Comparison of ENCODE assay signal across 23 cellular contexts in the genomic region with DNA sequence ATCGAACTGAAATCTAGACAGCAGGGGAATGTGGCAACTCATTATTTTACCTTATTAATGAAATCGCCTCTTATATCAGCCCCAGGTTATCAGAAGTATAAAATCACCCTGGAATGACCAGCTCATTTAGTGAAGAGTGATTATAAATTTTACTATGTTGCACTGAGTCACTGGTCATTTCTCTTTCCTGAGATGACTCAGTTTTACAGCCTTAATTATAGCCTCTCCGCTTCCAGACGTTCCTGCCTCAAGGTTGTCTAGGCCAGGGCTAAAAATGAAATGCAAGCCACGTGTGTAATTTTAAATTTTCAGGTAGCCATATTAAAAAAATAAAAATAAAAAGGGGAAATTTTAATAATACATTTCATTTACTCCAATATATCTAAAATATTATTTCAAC. TPM values are rescaled to one million over a fixed set of nuclear protein-coding genes. Genes with fewer than 3 reads are reported as not detected.
DNase-seq lines count a peak whose midpoint lies in the region; ATAC-seq and TF ChIP-seq lines count a peak whose summit lies in the region.
"Had no signal": no experiment of that assay in that cellular context is flagged by ENCODE, and none has a peak within 500 bp of the region (broad histone marks: within the 10 kb centered on the region; RNA-seq: fewer than 3 reads in every experiment).

No MANE protein-coding gene starts in this region.

- intact Hi-C loops in naive thymus-derived CD4-positive, alpha-beta T cell (cut with micrococcal nuclease), result no loop called here

- H3K4me1 Mint-ChIP-seq in naive thymus-derived CD4-positive, alpha-beta T cell, result no peaks in the 10 kb centered on the region
- H3K4me1 Mint-ChIP-seq: H9, natural killer cell had no signal

- POLR2A ChIA-PET in naive thymus-derived CD4-positive, alpha-beta T cell (lab: Charles Lee), result no interaction called here

- H3K27me3 ChIP-seq in fibroblast of lung (ENCODE audit: control insufficient read depth, insufficient read depth, low read length) (no peaks in the 10 kb centered on the region), smooth muscle cell (ENCODE audit: low read depth) (no peaks in the 10 kb centered on the region)
- no peaks in the 10 kb centered on the region for H3K27me3 ChIP-seq in naive thymus-derived CD4-positive, alpha-beta T cell (ENCODE audit: control insufficient read depth in 2 of 2, insufficient read depth in 2 of 2, low read length in 2 of 2)
- H3K27me3 ChIP-seq: gastrocnemius medialis, thyroid gland had no signal

- H2AFZ ChIP-seq in fibroblast of lung (ENCODE audit: low read length) (no peak overlapping the region), smooth muscle cell (ENCODE audit: low read depth) (no peak overlapping the region)

- no peak overlapping the region for H3K9ac ChIP-seq in fibroblast of lung (ENCODE audit: insufficient read depth, low read length)
- peak overlapping the region; percentile 30 for H3K9ac ChIP-seq in smooth muscle cell (ENCODE audit: low read depth)

- no peaks in the 10 kb centered on the region for H4K20me1 ChIP-seq in fibroblast of lung (ENCODE audit: control insufficient read depth, extremely low read depth, insufficient read depth, low read length)
- no peaks in the 10 kb centered on the region for H4K20me1 ChIP-seq in smooth muscle cell (ENCODE audit: low read depth)

- CTCF ChIA-PET in naive thymus-derived CD4-positive, alpha-beta T cell (lab: Charles Lee), result no interaction called here

- H3K79me2 ChIP-seq in fibroblast of lung (ENCODE audit: control insufficient read depth, insufficient read depth, low read length), result no peaks in the 10 kb centered on the region
- no peaks in the 10 kb centered on the region for H3K79me2 ChIP-seq in smooth muscle cell (ENCODE audit: low read depth)

- ATAC-seq in naive thymus-derived CD4-positive, alpha-beta T cell, result no peak
- ATAC-seq in GM18858 (IDR thresholded peaks at IDR 0.05; ENCODE audit: unreplicated experiment), result no peak
- ATAC-seq: CD8-positive, alpha-beta T cell; effector memory CD8-positive, alpha-beta T cell; gastrocnemius medialis; GM12878; natural killer cell had no signal

- peaks cover 8% of the 10 kb centered on the region for H3F3A ChIP-seq in smooth muscle cell (ENCODE audit: low read depth)

- peaks cover 6% of the 10 kb centered on the region for H3K4me1 ChIP-seq in fibroblast of lung (ENCODE audit: control insufficient read depth, extremely low read depth, insufficient read depth, low read length)
- H3K4me1 ChIP-seq in smooth muscle cell (ENCODE audit: low read depth), result no peaks in the 10 kb centered on the region
- no peaks in the 10 kb centered on the region for H3K4me1 ChIP-seq in naive thymus-derived CD4-positive, alpha-beta T cell (ENCODE audit: control insufficient read depth in 2 of 2, insufficient read depth in 2 of 2, low read length in 2 of 2)
- H3K4me1 ChIP-seq: gastrocnemius medialis, thyroid gland had no signal

- H3K36me3 ChIP-seq in fibroblast of lung (ENCODE audit: control insufficient read depth, insufficient read depth, low read length) (no peaks in the 10 kb centered on the region), smooth muscle cell (ENCODE audit: low read depth) (no peaks in the 10 kb centered on the region)
- H3K36me3 ChIP-seq in naive thymus-derived CD4-positive, alpha-beta T cell (ENCODE audit: control insufficient read depth in 2 of 3, insufficient read depth in 3 of 3, low read length in 3 of 3), result peaks cover 3 to 50% (median 6%) of the 10 kb centered on the region in 3 experiments

- no peak overlapping the region for H3K4me3 ChIP-seq in fibroblast of lung (replicated peaks in 1 of 4; ENCODE audit: control extremely low read depth in 1 of 4, insufficient read depth in 1 of 4, low read depth in 3 of 4, low read length in 4 of 4)
- no peak overlapping the region for H3K4me3 ChIP-seq in smooth muscle cell
- no peak overlapping the region for H3K4me3 ChIP-seq in naive thymus-derived CD4-positive, alpha-beta T cell (ENCODE audit: low read length)
- H3K4me3 ChIP-seq: gastrocnemius medialis, GM12878, SK-N-MC, thyroid gland had no signal

- DNase-seq in GM03348 (ENCODE audit: low spot score) (peak; percentile 59), RKO (ENCODE audit: low spot score) (peak; percentile 56), fibroblast of lung (ENCODE audit: low read depth in 2 of 2) (peak; percentile 11 to 79), smooth muscle cell (lab: John Stamatoyannopoulos, UW; ENCODE audit: unreplicated experiment) (no peak), DMS 273 (lab: John Stamatoyannopoulos, UW; ENCODE audit: unreplicated experiment) (no peak)
- DNase-seq in naive thymus-derived CD4-positive, alpha-beta T cell, result no peak
- DNase-seq: activated CD4-positive, alpha-beta T cell treated with anti-CD3 and anti-CD28 coated beads, Interleukin-2, amount 10 ng/mL, durations not matched to agents 24 days and 14 days; activated naive CD8-positive, alpha-beta T cell treated with anti-CD3 and anti-CD28 coated beads, Interleukin-2, amount 10 ng/mL, durations not matched to agents 7 days and 5 days; activated T-cell treated with anti-CD3 and anti-CD28 coated beads for 4 hours; CD8-positive, alpha-beta T cell; cerebellar nuclear complex; effector memory CD8-positive, alpha-beta T cell; gastrocnemius medialis; H9; MM.1S; natural killer cell; NCI-H2029 treated with DMSO at 0.1 percent for 48 hours; NCI-H524; OCI-M1; thyroid gland had no signal

- H3K36me3 Mint-ChIP-seq in naive thymus-derived CD4-positive, alpha-beta T cell, result peaks cover 8 to 59% (median 40%) of the 10 kb centered on the region in 5 donors

- no peaks in the 10 kb centered on the region for H3K9me3 Mint-ChIP-seq in naive thymus-derived CD4-positive, alpha-beta T cell
- H3K9me3 Mint-ChIP-seq: activated CD4-positive, alpha-beta T cell treated with anti-CD3 and anti-CD28 coated beads, Interleukin-2, amount 10 ng/mL, durations not matched to agents 24 days and 14 days; activated naive CD8-positive, alpha-beta T cell treated with anti-CD3 and anti-CD28 coated beads, Interleukin-2, amount 10 ng/mL, durations not matched to agents 7 days and 5 days; CD8-positive, alpha-beta T cell; effector memory CD8-positive, alpha-beta T cell; H9; natural killer cell had no signal

- H3K9me3 ChIP-seq in fibroblast of lung (ENCODE audit: control insufficient read depth, insufficient read depth, low read depth, low read length) (no peaks in the 10 kb centered on the region), smooth muscle cell (replicated peaks; ENCODE audit: low read depth) (no peaks in the 10 kb centered on the region)
- H3K9me3 ChIP-seq in naive thymus-derived CD4-positive, alpha-beta T cell (ENCODE audit: control insufficient read depth in 2 of 3, low read length in 3 of 3), result no peaks in the 10 kb centered on the region
- H3K9me3 ChIP-seq: gastrocnemius medialis, thyroid gland had no signal

- WGBS in smooth muscle cell (ENCODE audit: low lambda C conversion rate), result 30% methylated on average over 5 of the region's 5 CpGs

- peak overlapping the region; percentile 23 for H3K4me2 ChIP-seq in fibroblast of lung (ENCODE audit: extremely low read depth, insufficient read depth, low read length)
- H3K4me2 ChIP-seq in smooth muscle cell, result peak overlapping the region; percentile 16

- H3K27ac ChIP-seq in fibroblast of lung (ENCODE audit: insufficient read depth, low read length) (peak overlapping the region; percentile 7), smooth muscle cell (ENCODE audit: low read depth) (peak overlapping the region; percentile 87)
- no peak overlapping the region for H3K27ac ChIP-seq in naive thymus-derived CD4-positive, alpha-beta T cell (ENCODE audit: low read depth, low read length)
- H3K27ac ChIP-seq: gastrocnemius medialis, SK-N-MC, thyroid gland had no signal

- H3K27me3 Mint-ChIP-seq in naive thymus-derived CD4-positive, alpha-beta T cell, result no peaks in the 10 kb centered on the region
- H3K27me3 Mint-ChIP-seq: activated CD4-positive, alpha-beta T cell treated with anti-CD3 and anti-CD28 coated beads, Interleukin-2, amount 10 ng/mL, durations not matched to agents 24 days and 14 days; activated naive CD8-positive, alpha-beta T cell treated with anti-CD3 and anti-CD28 coated beads, Interleukin-2, amount 10 ng/mL, durations not matched to agents 7 days and 5 days; effector memory CD8-positive, alpha-beta T cell had no signal

- H3K4me3 Mint-ChIP-seq in naive thymus-derived CD4-positive, alpha-beta T cell, result no peak overlapping the region
- H3K4me3 Mint-ChIP-seq: activated CD4-positive, alpha-beta T cell treated with anti-CD3 and anti-CD28 coated beads, Interleukin-2, amount 10 ng/mL, durations not matched to agents 24 days and 14 days; activated naive CD8-positive, alpha-beta T cell treated with anti-CD3 and anti-CD28 coated beads, Interleukin-2, amount 10 ng/mL, durations not matched to agents 7 days and 5 days; CD8-positive, alpha-beta T cell; effector memory CD8-positive, alpha-beta T cell; H9; natural killer cell had no signal

- TF ChIP-seq CTCF in fibroblast of lung (conservative IDR thresholded peaks at IDR 0.05 in 1 of 2, IDR thresholded peaks at IDR 0.05 in 1 of 2; ENCODE audit: low read depth in 1 of 2, low read length in 2 of 2) (no peak), smooth muscle cell (IDR thresholded peaks at IDR 0.05; ENCODE audit: borderline replicate concordance, insufficient read depth, poor library complexity, severe bottlenecking) (no peak)

- no peak overlapping the region for H3K27ac Mint-ChIP-seq in naive thymus-derived CD4-positive, alpha-beta T cell
- H3K27ac Mint-ChIP-seq: activated CD4-positive, alpha-beta T cell treated with anti-CD3 and anti-CD28 coated beads, Interleukin-2, amount 10 ng/mL, durations not matched to agents 24 days and 14 days; activated naive CD8-positive, alpha-beta T cell treated with anti-CD3 and anti-CD28 coated beads, Interleukin-2, amount 10 ng/mL, durations not matched to agents 7 days and 5 days; CD8-positive, alpha-beta T cell; effector memory CD8-positive, alpha-beta T cell; H9; natural killer cell had no signal

RNA-seq across cellular contexts. Expression of gene DET1, which starts 33.3 kb away (rescaled TPM):
- total RNA-seq in fibroblast of lung (5.9 and 6.4 TPM in 2 replicates), smooth muscle cell (5.6 and 6.0 TPM in 2 replicates)
- polyA plus RNA-seq in fibroblast of lung (7.4 and 8.9 TPM in 2 replicates), smooth muscle cell (4.3 and 6.5 TPM in 2 replicates)
- 5.6 and 6.5 TPM in 2 replicates for polyA plus RNA-seq in fibroblast of lung (2012)
- polyA minus RNA-seq in fibroblast of lung (ENCODE audit: low replicate concordance), result 11.6 and 12.1 TPM in 2 replicates
- 10 to 100 TPM in 2 of 5 experiments, 1 to 10 TPM in 3; 4.5 to 16.5 (median 8.4) TPM for total RNA-seq in naive thymus-derived CD4-positive, alpha-beta T cell
- polyA plus RNA-seq in naive thymus-derived CD4-positive, alpha-beta T cell, result 1 to 10 TPM; 1.9 to 4.0 TPM

RNA-seq across cellular contexts. Expression of gene MRPS11, which starts 45.7 kb away (rescaled TPM):
- total RNA-seq in fibroblast of lung, result 23.6 and 27.1 TPM in 2 replicates
- 46.4 and 84.5 TPM in 2 replicates for polyA plus RNA-seq in fibroblast of lung
- 54.0 and 81.8 TPM in 2 replicates for polyA plus RNA-seq in fibroblast of lung (2012)
- polyA minus RNA-seq in fibroblast of lung (ENCODE audit: low replicate concordance), result 29.3 and 34.1 TPM in 2 replicates
- total RNA-seq in smooth muscle cell, result 16.0 and 39.1 TPM in 2 replicates
- polyA plus RNA-seq in smooth muscle cell, result 64.4 and 69.1 TPM in 2 replicates
- 10 to 100 TPM; 12.8 to 55.7 (median 24.0) TPM for total RNA-seq in naive thymus-derived CD4-positive, alpha-beta T cell
- 10 to 100 TPM; 66.7 to 77.6 TPM for polyA plus RNA-seq in naive thymus-derived CD4-positive, alpha-beta T cell

RNA-seq across cellular contexts. Expression of gene MRPL46, which starts 46.0 kb away (rescaled TPM):
- total RNA-seq in fibroblast of lung, result 13.4 and 13.7 TPM in 2 replicates
- 21.4 and 27.0 TPM in 2 replicates for polyA plus RNA-seq in fibroblast of lung
- 19.4 and 28.9 TPM in 2 replicates for polyA plus RNA-seq in fibroblast of lung (2012)
- polyA minus RNA-seq in fibroblast of lung (ENCODE audit: low replicate concordance), result 6.0 and 9.4 TPM in 2 replicates
- 17.1 and 17.5 TPM in 2 replicates for total RNA-seq in smooth muscle cell
- polyA plus RNA-seq in smooth muscle cell, result 31.0 and 35.0 TPM in 2 replicates
- total RNA-seq in naive thymus-derived CD4-positive, alpha-beta T cell, result 10 to 100 TPM in 4 of 5 experiments, 1 to 10 TPM in 1; 9.2 to 32.1 (median 28.5) TPM
- polyA plus RNA-seq in naive thymus-derived CD4-positive, alpha-beta T cell, result 10 to 100 TPM; 54.4 to 74.3 TPM

Comparison
In these comparisons a context has a peak if more than half of its experiments do, and no peak if none do; other contexts are left out.
1. DNase-seq: peak in GM03348 (single experiment), RKO (single experiment) and fibroblast of lung (2 of 2); none in smooth muscle cell (single experiment), naive thymus-derived CD4-positive, alpha-beta T cell (0 of 9) and DMS 273 (single experiment).